In genomic region chr13:56247692-56248091, GRCh38 we compare ENCODE assay signal across 29 cellular contexts.
"Had no signal": no experiment of that assay in that cellular context is flagged by ENCODE, and none has a peak within 500 bp of the region (broad histone marks: within the 10 kb centered on the region; RNA-seq: fewer than 3 reads in every experiment).

No MANE protein-coding gene starts in this region.

- H3K4me3 Mint-ChIP-seq: stimulated activated effector memory CD8-positive, alpha-beta T cell treated with anti-CD3 and anti-CD28 coated beads, Interleukin-12 subunit alpha, Interleukin-12 subunit beta, amount 100 ng/mL, for 72 hours; stimulated activated memory B cell treated with anti-CD40 and anti-IgM and Interleukin-4, amounts not matched to agents 10 μg/mL and 1 μg/mL and 100 μg/mL, for 72 hours; stimulated activated naive B cell treated with anti-CD40 and anti-IgM and Interleukin-4, amounts not matched to agents 10 μg/mL and 1 μg/mL and 100 μg/mL, for 72 hours; stimulated activated naive CD8-positive, alpha-beta T cell treated with anti-CD3 and anti-CD28 coated beads, Interleukin-15, amount 100 ng/mL, for 72 hours; stimulated activated naive CD8-positive, alpha-beta T cell treated with anti-CD3 and anti-CD28 coated beads, Interleukin-15, Interleukin-2, amounts not matched to agents 100 ng/mL and 50 ng/mL, for 24 hours; type B pancreatic cell had no signal

- H3K4me1 Mint-ChIP-seq: stimulated activated effector memory CD8-positive, alpha-beta T cell treated with anti-CD3 and anti-CD28 coated beads, Interleukin-12 subunit alpha, Interleukin-12 subunit beta, amount 100 ng/mL, for 72 hours; stimulated activated memory B cell treated with anti-CD40 and anti-IgM and Interleukin-4, amounts not matched to agents 10 μg/mL and 1 μg/mL and 100 μg/mL, for 72 hours; stimulated activated naive B cell treated with anti-CD40 and anti-IgM and Interleukin-4, amounts not matched to agents 10 μg/mL and 1 μg/mL and 100 μg/mL, for 72 hours; stimulated activated naive CD8-positive, alpha-beta T cell treated with anti-CD3 and anti-CD28 coated beads, Interleukin-15, amount 100 ng/mL, for 72 hours had no signal

- H3K36me3 Mint-ChIP-seq: stimulated activated effector memory CD8-positive, alpha-beta T cell treated with anti-CD3 and anti-CD28 coated beads, Interleukin-12 subunit alpha, Interleukin-12 subunit beta, amount 100 ng/mL, for 72 hours; stimulated activated memory B cell treated with anti-CD40 and anti-IgM and Interleukin-4, amounts not matched to agents 10 μg/mL and 1 μg/mL and 100 μg/mL, for 72 hours; stimulated activated naive B cell treated with anti-CD40 and anti-IgM and Interleukin-4, amounts not matched to agents 10 μg/mL and 1 μg/mL and 100 μg/mL, for 72 hours; type B pancreatic cell had no signal

- H3K9me3 Mint-ChIP-seq: type B pancreatic cell had no signal

- FAIRE-seq: urothelium cell line had no signal

- H3K9me3 ChIP-seq: suprapubic skin, testis, thoracic aorta, thyroid gland, tibial artery, tibial nerve, upper lobe of left lung, upper lobe of right lung, uterus, vagina had no signal

- DNase-seq: stimulated activated CD4-positive, alpha-beta T cell treated with anti-CD3 and anti-CD28 coated beads, Interleukin-2, amount 100 ng/mL, for 48 hours; stimulated activated CD4-positive, alpha-beta T cell treated with anti-CD3 and anti-CD28 coated beads, Interleukin-4, amount 100 ng/mL, for 1 hour; stimulated activated CD4-positive, alpha-beta T cell treated with anti-CD3 and anti-CD28 coated beads, Interleukin-4, amount 100 ng/mL, for 24 hours; stimulated activated CD4-positive, alpha-beta T cell treated with anti-CD3 and anti-CD28 coated beads, Interleukin-4, amount 100 ng/mL, for 4 hours; stimulated activated CD8-positive, alpha-beta memory T cell treated with anti-CD3 and anti-CD28 coated beads, Interleukin-4, amount 100 ng/mL, for 48 hours; stimulated activated naive B cell treated with anti-CD40 and anti-IgM and Interleukin-4, amounts not matched to agents 10 μg/mL and 1 μg/mL and 100 μg/mL, for 72 hours; stimulated activated naive CD4-positive, alpha-beta T cell; stimulated activated naive CD4-positive, alpha-beta T cell treated with Interleukin-2 at 50 U/mL for 16 hours; stimulated activated naive CD8-positive, alpha-beta T cell treated with anti-CD3 and anti-CD28 coated beads, Interleukin-15, amount 100 ng/mL, for 72 hours; stimulated activated naive CD8-positive, alpha-beta T cell treated with anti-CD3 and anti-CD28 coated beads, Interleukin-15, Interleukin-2, amounts not matched to agents 100 U/mL and 50 U/mL, for 24 hours; stomach; substantia nigra; testis; thyroid gland; tibial artery; transverse colon; trophoblast cell; upper lobe of left lung; upper lobe of right lung; uterus had no signal

- H3K4me1 ChIP-seq: stomach, suprapubic skin, testis, thyroid gland, tibial artery, tibial nerve, transverse colon, upper lobe of left lung, upper lobe of right lung, uterus, vagina had no signal

- ATAC-seq: stimulated activated effector memory CD8-positive, alpha-beta T cell treated with anti-CD3 and anti-CD28 coated beads, Interleukin-12 subunit alpha, Interleukin-12 subunit beta, amount 100 ng/mL, for 72 hours; stimulated activated memory B cell treated with anti-CD40 and anti-IgM and Interleukin-4, amounts not matched to agents 10 μg/mL and 1 μg/mL and 100 μg/mL, for 72 hours; stimulated activated naive B cell treated with anti-CD40 and anti-IgM and Interleukin-4, amounts not matched to agents 10 μg/mL and 1 μg/mL and 100 μg/mL, for 72 hours; stimulated activated naive CD8-positive, alpha-beta T cell treated with anti-CD3 and anti-CD28 coated beads, Interleukin-15, amount 100 ng/mL, for 72 hours; stimulated activated naive CD8-positive, alpha-beta T cell treated with anti-CD3 and anti-CD28 coated beads, Interleukin-15, Interleukin-2, amounts not matched to agents 100 U/mL and 50 U/mL, for 24 hours; upper lobe of right lung had no signal

- H3K27ac ChIP-seq: stomach, suprapubic skin, testis, thoracic aorta, thyroid gland, tibial artery, tibial nerve, transverse colon, upper lobe of left lung, upper lobe of right lung, uterus, vagina had no signal

- H3K27me3 ChIP-seq: stomach, suprapubic skin, testis, thyroid gland, tibial artery, tibial nerve, transverse colon, upper lobe of left lung, upper lobe of right lung, uterus, vagina had no signal

- H3K27ac Mint-ChIP-seq: stimulated activated effector memory CD8-positive, alpha-beta T cell treated with anti-CD3 and anti-CD28 coated beads, Interleukin-12 subunit alpha, Interleukin-12 subunit beta, amount 100 ng/mL, for 72 hours; stimulated activated memory B cell treated with anti-CD40 and anti-IgM and Interleukin-4, amounts not matched to agents 10 μg/mL and 1 μg/mL and 100 μg/mL, for 72 hours; stimulated activated naive B cell treated with anti-CD40 and anti-IgM and Interleukin-4, amounts not matched to agents 10 μg/mL and 1 μg/mL and 100 μg/mL, for 72 hours; stimulated activated naive CD8-positive, alpha-beta T cell treated with anti-CD3 and anti-CD28 coated beads, Interleukin-15, amount 100 ng/mL, for 72 hours; stimulated activated naive CD8-positive, alpha-beta T cell treated with anti-CD3 and anti-CD28 coated beads, Interleukin-15, Interleukin-2, amounts not matched to agents 100 ng/mL and 50 ng/mL, for 24 hours; type B pancreatic cell had no signal

- H3K27me3 Mint-ChIP-seq: stimulated activated memory B cell treated with anti-CD40 and anti-IgM and Interleukin-4, amounts not matched to agents 10 μg/mL and 1 μg/mL and 100 μg/mL, for 72 hours; stimulated activated naive B cell treated with anti-CD40 and anti-IgM and Interleukin-4, amounts not matched to agents 10 μg/mL and 1 μg/mL and 100 μg/mL, for 72 hours; stimulated activated naive CD8-positive, alpha-beta T cell treated with anti-CD3 and anti-CD28 coated beads, Interleukin-15, amount 100 ng/mL, for 72 hours; stimulated activated naive CD8-positive, alpha-beta T cell treated with anti-CD3 and anti-CD28 coated beads, Interleukin-15, Interleukin-2, amounts not matched to agents 100 ng/mL and 50 ng/mL, for 24 hours; type B pancreatic cell had no signal

- H3K4me3 ChIP-seq: stomach, suprapubic skin, testis, thoracic aorta, thyroid gland, tibial artery, tibial nerve, transverse colon, upper lobe of left lung, upper lobe of right lung, uterus, vagina had no signal

- H3K36me3 ChIP-seq: stomach, suprapubic skin, thoracic aorta, thyroid gland, tibial artery, tibial nerve, transverse colon, upper lobe of left lung, upper lobe of right lung, uterus, vagina had no signal
